Comparison of ENCODE assay signal across 8 cellular contexts in genomic region chr10:32445036-32445435, GRCh38. TPM values are rescaled to one million over a fixed set of nuclear protein-coding genes. Genes with fewer than 3 reads are reported as not detected.
DNase-seq lines count a peak whose midpoint lies in the region; TF ChIP-seq lines count a peak whose summit lies in the region.

No MANE protein-coding gene starts in this region.

- 95% methylated on average over 4 of the region's 4 CpGs for WGBS in mammary epithelial cell (ENCODE audit: low coverage, missing lambda C conversion rate)
- WGBS in adrenal gland, 4 donors = 92 to 96% (median 95%) methylated on average over 4 of the region's 4 CpGs

- no peaks in the 10 kb centered on the region for H3F3A ChIP-seq in neural cell (ENCODE audit: insufficient read depth, low read length, poor library complexity, severe bottlenecking)

- intact Hi-C loops in mammary epithelial cell (cut with micrococcal nuclease) (no loop called here), adrenal gland (cut with DNase I) (no loop called here)

- in situ Hi-C loops in mammary epithelial cell (cut with MboI; ENCODE audit: low sequenced_read_pairs in 2 of 2) = no loop called here

- TF ChIP-seq EP300 in neural cell (conservative IDR thresholded peaks at IDR 0.05; ENCODE audit: poor library complexity, severe bottlenecking) = no peak

- no peaks in the 10 kb centered on the region for H4K20me1 ChIP-seq in BLaER1 treated with 17β-estradiol and CSF1 and Interleukin-3, amounts not matched to agents 10 nM and 100 nM
- H4K20me1 ChIP-seq in mammary epithelial cell (ENCODE audit: insufficient read depth, low read length) (no peaks in the 10 kb centered on the region), neural cell (ENCODE audit: insufficient read depth) (no peaks in the 10 kb centered on the region)

- peaks cover 0 to 6% (median 0%) of the 10 kb centered on the region in 11 experiments; a peak in 1 of 22 replicates for H3K9me3 ChIP-seq in BLaER1 treated with 17β-estradiol and CSF1 and Interleukin-3, amounts not matched to agents 10 nM and 100 nM (replicated peaks in 1 of 11)
- H3K9me3 ChIP-seq in mammary epithelial cell (replicated peaks; ENCODE audit: insufficient read depth, low read length) (no peaks in the 10 kb centered on the region), neural cell (ENCODE audit: low read length) (no peaks in the 10 kb centered on the region), adrenal gland (replicated peaks in 1 of 3) (no peaks in the 10 kb centered on the region)

- TF ChIP-seq CTCF in mammary epithelial cell (conservative IDR thresholded peaks at IDR 0.05 in 1 of 2, IDR thresholded peaks at IDR 0.05 in 1 of 2; ENCODE audit: extremely low read depth in 1 of 2, insufficient read depth in 1 of 2, low read depth in 1 of 2, low read length in 2 of 2) = no peak
- TF ChIP-seq CTCF in neural cell (IDR thresholded peaks at IDR 0.05; ENCODE audit: poor library complexity, severe bottlenecking) = no peak
- TF ChIP-seq CTCF in adrenal gland (IDR thresholded peaks at IDR 0.05) = no peak

- no peak overlapping the region for H2AFZ ChIP-seq in mammary epithelial cell (ENCODE audit: low read depth, low read length)
- no peak overlapping the region for H2AFZ ChIP-seq in neural cell (ENCODE audit: low read depth, low read length)

- no peaks in the 10 kb centered on the region for H3K9me2 ChIP-seq in neural cell (ENCODE audit: insufficient read depth, low read length)

- H3K4me2 ChIP-seq in BLaER1 treated with 17β-estradiol and CSF1 and Interleukin-3, amounts not matched to agents 10 nM and 100 nM = peak overlapping the region; percentile 67 to 95 (median 84)
- H3K4me2 ChIP-seq in mammary epithelial cell (ENCODE audit: insufficient read depth, low read depth, low read length) (peak overlapping the region; percentile 93), neural cell (ENCODE audit: low read length) (peak overlapping the region; percentile 91)

- H3K27ac ChIP-seq in BLaER1 treated with 17β-estradiol and CSF1 and Interleukin-3, amounts not matched to agents 10 nM and 100 nM = peak overlapping the region in 10 of 11 experiments; percentile 90 to 96 (median 93); a peak in 15 of 22 replicates
- H3K27ac ChIP-seq in mammary epithelial cell (ENCODE audit: insufficient read depth, low read depth, low read length) = peak overlapping the region; percentile 89
- H3K27ac ChIP-seq in neural cell (ENCODE audit: low read length) = peak overlapping the region; percentile 92
- H3K27ac ChIP-seq in adrenal gland = peak overlapping the region in 1 of 5 donors; percentile 93

- TF ChIP-seq RAD21 in neural cell (conservative IDR thresholded peaks at IDR 0.05) = no peak

- CTCF ChIA-PET in mammary epithelial cell (lab: Charles Lee; ENCODE audit: low non-redundant PET) = no interaction called here

- BruUV-seq in mammary epithelial cell (replicated peaks; lab: Mats Ljungman, UMichigan) = no TSS peak

- H3K79me2 ChIP-seq in mammary epithelial cell (ENCODE audit: insufficient read depth, low read length) (peaks cover 9% of the 10 kb centered on the region), neural cell (replicated peaks; ENCODE audit: insufficient read depth, low read length) (no peaks in the 10 kb centered on the region)

- H3K4me1 ChIP-seq in BLaER1 treated with 17β-estradiol and CSF1 and Interleukin-3, amounts not matched to agents 10 nM and 100 nM = peaks cover 11 to 23% (median 19%) of the 10 kb centered on the region in 10 experiments; a peak in 19 of 20 replicates
- H3K4me1 ChIP-seq in mammary epithelial cell (ENCODE audit: insufficient read depth, low read length) = no peaks in the 10 kb centered on the region
- H3K4me1 ChIP-seq in adrenal gland (replicated peaks in 1 of 2) = peaks cover 0 to 7% of the 10 kb centered on the region in 2 donors

- H3K36me3 ChIP-seq in BLaER1 treated with 17β-estradiol and CSF1 and Interleukin-3, amounts not matched to agents 10 nM and 100 nM = no peaks in the 10 kb centered on the region
- no peaks in the 10 kb centered on the region for H3K36me3 ChIP-seq in mammary epithelial cell (ENCODE audit: insufficient read depth, low read length)
- H3K36me3 ChIP-seq in neural cell (ENCODE audit: insufficient read depth, low read length) = no peaks in the 10 kb centered on the region
- H3K36me3 ChIP-seq in adrenal gland (replicated peaks in 1 of 2) = no peaks in the 10 kb centered on the region

- no peak for DNase-seq in Jurkat, Clone E6-1 (ENCODE audit: low read depth, low spot score)
- DNase-seq in mammary epithelial cell (no peak), HUDEP-2 (lab: John Stamatoyannopoulos, UW; ENCODE audit: unreplicated experiment in 76 of 76) (no peak), adrenal gland (no peak), putamen (ENCODE audit: low spot score) (no peak)
- no peak for DNase-seq in effector CD8-positive, alpha-beta T cell (lab: John Stamatoyannopoulos, UW)

- H3K27me3 ChIP-seq in BLaER1 treated with 17β-estradiol and CSF1 and Interleukin-3, amounts not matched to agents 10 nM and 100 nM = no peaks in the 10 kb centered on the region
- H3K27me3 ChIP-seq in mammary epithelial cell (ENCODE audit: insufficient read depth, low read length) (no peaks in the 10 kb centered on the region), neural cell (ENCODE audit: insufficient read depth, low read depth, low read length) (no peaks in the 10 kb centered on the region), adrenal gland (no peaks in the 10 kb centered on the region)

- peak overlapping the region in 9 of 11 experiments; percentile 87 to 96 (median 90); a peak in 11 of 22 replicates for H3K9ac ChIP-seq in BLaER1 treated with 17β-estradiol and CSF1 and Interleukin-3, amounts not matched to agents 10 nM and 100 nM
- H3K9ac ChIP-seq in mammary epithelial cell (ENCODE audit: insufficient read depth, low read length) (no peak overlapping the region), neural cell (ENCODE audit: low read length) (no peak overlapping the region)

- H3K4me3 ChIP-seq in BLaER1 treated with 17β-estradiol and CSF1 and Interleukin-3, amounts not matched to agents 10 nM and 100 nM = peak overlapping the region; percentile 68 to 88 (median 80)
- peak overlapping the region; percentile 74 for H3K4me3 ChIP-seq in Jurkat, Clone E6-1 (ENCODE audit: low read length)
- H3K4me3 ChIP-seq in mammary epithelial cell (replicated peaks in 1 of 3; ENCODE audit: insufficient read depth in 1 of 3, low read depth in 2 of 3, low read length in 3 of 3) (peak overlapping the region in 2 of 3 experiments; percentile 78 to 99), neural cell (ENCODE audit: low read length) (peak overlapping the region; percentile 89), adrenal gland (peak overlapping the region in 1 of 4 donors; percentile 66)

- dilution Hi-C loops in mammary epithelial cell (cut with HindIII; ENCODE audit: low sequenced_read_pairs) = no loop called here

- TF ChIP-seq POLR2A in adrenal gland (IDR thresholded peaks at IDR 0.05) = no peak

TF ChIP-seq in neural cell, 6 proteins besides CTCF, POLR2A, EP300 and RAD21:
- TF ChIP-seq EZH2 (IDR thresholded peaks at IDR 0.05; ENCODE audit: borderline replicate concordance, insufficient read depth, low read length, poor library complexity, severe bottlenecking) = no peak

RNA-seq across cellular contexts. Expression of gene CCDC7, which starts 0.9 kb away (rescaled TPM):
- 3.6 TPM for polyA plus RNA-seq in Jurkat, Clone E6-1 (2012; ENCODE audit: insufficient read depth, insufficient read length)
- total RNA-seq in mammary epithelial cell (1 to 10 TPM; 2.7 to 4.2 TPM), adrenal gland (10 to 100 TPM in 7 of 8 donors, 1 to 10 TPM in 1; 8.5 to 31.2 (median 20.1) TPM)
- polyA plus RNA-seq in mammary epithelial cell (0.46 TPM), neural cell (3.9 and 5.1 TPM in 2 replicates), adrenal gland (1 to 10 TPM; 1.8 to 3.4 (median 1.9) TPM)
- polyA minus RNA-seq in mammary epithelial cell (not detected), neural cell (63.5 and 79.2 TPM in 2 replicates)

Comparison
In these comparisons a context has a peak if more than half of its experiments do, and no peak if none do; other contexts are left out.
1. H3K9ac ChIP-seq: peak in BLaER1 treated with 17β-estradiol and CSF1 and Interleukin-3, amounts not matched to agents 10 nM and 100 nM (9 of 11); none in mammary epithelial cell (single experiment) and neural cell (single experiment).
2. Peak in every context shown above with its lines, with median percentiles within 50 percentile points of each other: H3K4me2 ChIP-seq.